Comparison of ENCODE assay signal across 1 cellular context in genomic region chr6:17035257-17035757, GRCh38.
TF ChIP-seq lines count a peak whose summit lies in the region.

No MANE protein-coding gene starts in this region.

TF ChIP-seq in H1, 55 proteins besides CTCF, POLR2A, EP300 and RAD21 (continued from another document):
- TF ChIP-seq SIRT6 (IDR thresholded peaks at IDR 0.05; ENCODE audit: low read length), result no peak
- TF ChIP-seq RXRA (IDR thresholded peaks at IDR 0.05; ENCODE audit: insufficient read depth, low read depth, low read length), result no peak
